ENCODE assay signal across 2 cellular contexts in genomic region chr17:43588664-43589435, GRCh38.
TF ChIP-seq lines count a peak whose summit lies in the region.

No MANE protein-coding gene starts in this region.

TF ChIP-seq in HEK293, 187 proteins besides CTCF, POLR2A, EP300 and RAD21:
- TF ChIP-seq, protein P1, sequence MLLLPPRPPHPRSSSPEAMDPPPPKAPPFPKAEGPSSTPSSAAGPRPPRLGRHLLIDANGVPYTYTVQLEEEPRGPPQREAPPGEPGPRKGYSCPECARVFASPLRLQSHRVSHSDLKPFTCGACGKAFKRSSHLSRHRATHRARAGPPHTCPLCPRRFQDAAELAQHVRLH (tag by site-specific recombination; IDR thresholded peaks at IDR 0.05), result no peak
- TF ChIP-seq KLF1 (tag by site-specific recombination; IDR thresholded peaks at IDR 0.05) (peak; percentile 15; the same call in 1 of the 2 replicates), ZBTB10 (tag by site-specific recombination; IDR thresholded peaks at IDR 0.05) (no peak), ZSCAN16 (tag by site-specific recombination; IDR thresholded peaks at IDR 0.05) (no peak)

TF ChIP-seq in H1, 55 proteins besides CTCF, POLR2A, EP300 and RAD21:
- no peak for TF ChIP-seq SRF (IDR thresholded peaks at IDR 0.05; ENCODE audit: low read depth, low read length)
